ENCODE assay signal across 17 cellular contexts in the genomic region with DNA sequence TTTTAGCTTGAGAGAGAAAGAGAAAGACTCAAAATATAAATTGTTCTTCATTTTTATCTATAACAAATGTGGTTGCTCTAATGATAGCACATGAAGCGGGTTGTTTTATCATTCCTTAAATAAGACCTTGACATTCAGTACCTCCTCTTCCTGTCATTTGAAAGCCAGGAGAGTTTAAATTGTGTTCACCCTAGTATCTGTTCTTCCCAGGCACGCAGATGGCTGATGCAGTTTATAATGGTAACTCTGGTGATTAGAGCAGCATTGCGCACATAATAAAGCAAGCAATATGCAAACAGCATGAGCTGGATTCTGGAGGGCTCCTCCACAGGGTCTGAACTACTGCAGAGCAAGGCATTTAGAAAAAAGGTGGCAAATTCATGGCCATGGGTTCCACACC.
DNase-seq lines count a peak whose midpoint lies in the region; ATAC-seq, FAIRE-seq and TF ChIP-seq lines count a peak whose summit lies in the region.
"Had no signal": no experiment of that assay in that cellular context is flagged by ENCODE, and none has a peak within 500 bp of the region (broad histone marks: within the 10 kb centered on the region; RNA-seq: fewer than 3 reads in every experiment).

No MANE protein-coding gene starts in this region.

- no peaks in the 10 kb centered on the region for H3K9me2 ChIP-seq in neural cell (ENCODE audit: insufficient read depth, low read length)

- H3K4me2 ChIP-seq in K562 (ENCODE audit: insufficient read depth, low read length) (no peak overlapping the region), neural cell (ENCODE audit: low read length) (no peak overlapping the region)
- H3K4me2 ChIP-seq: BLaER1 treated with 17β-estradiol and CSF1 and Interleukin-3, amounts not matched to agents 10 nM and 100 nM had no signal

- H3F3A ChIP-seq in neural cell (ENCODE audit: insufficient read depth, low read length, poor library complexity, severe bottlenecking): no peaks in the 10 kb centered on the region

- H3K79me2 ChIP-seq in K562 (ENCODE audit: control insufficient read depth, insufficient read depth, low read length): no peaks in the 10 kb centered on the region
- no peaks in the 10 kb centered on the region for H3K79me2 ChIP-seq in neural cell (replicated peaks; ENCODE audit: insufficient read depth, low read length)

- WGBS in K562 (ENCODE audit: insufficient coverage, low coverage, missing lambda C conversion rate): 17% methylated on average over 3 of the region's 3 CpGs

- TF ChIP-seq CTCF in K562 (IDR thresholded peaks at IDR 0.05 in 2 of 3, conservative IDR thresholded peaks at IDR 0.05 in 1 of 3; ENCODE audit: insufficient read depth in 2 of 3, low read depth in 1 of 3, low read length in 3 of 3) (no peak), neural cell (IDR thresholded peaks at IDR 0.05; ENCODE audit: poor library complexity, severe bottlenecking) (no peak)

- no peak overlapping the region for H3K4me3 ChIP-seq in K562
- H3K4me3 ChIP-seq in neural cell (ENCODE audit: low read length): no peak overlapping the region
- H3K4me3 ChIP-seq: BLaER1 treated with 17β-estradiol and CSF1 and Interleukin-3, amounts not matched to agents 10 nM and 100 nM; GM23248; HAP-1 had no signal

- TF ChIP-seq POLR2A in K562 (conservative IDR thresholded peaks at IDR 0.05): no peak

- no peak overlapping the region for H3K27ac ChIP-seq in K562 (ENCODE audit: extremely low read depth, low read depth, low read length)
- peak overlapping the region; percentile 51 for H3K27ac ChIP-seq in neural cell (ENCODE audit: low read length)
- H3K27ac ChIP-seq: BLaER1 treated with 17β-estradiol and CSF1 and Interleukin-3, amounts not matched to agents 10 nM and 100 nM; GM23248 had no signal

- peaks cover 4% of the 10 kb centered on the region for H3K9me1 ChIP-seq in K562 (ENCODE audit: control insufficient read depth, insufficient read depth, low read length)

- intact Hi-C loops in K562 (cut with micrococcal nuclease): no loop called here

- TF ChIP-seq RAD21 in K562 (CRISPR knock-in tag; conservative IDR thresholded peaks at IDR 0.05 in 1 of 2, IDR thresholded peaks at IDR 0.05 in 1 of 2) (no peak), neural cell (conservative IDR thresholded peaks at IDR 0.05) (no peak)

- in situ Hi-C loops in K562 (cut with MboI): no loop called here

- no peaks in the 10 kb centered on the region for H3K9me3 ChIP-seq in K562 (replicated peaks; ENCODE audit: control insufficient read depth, insufficient read depth, low read depth, low read length)
- no peaks in the 10 kb centered on the region for H3K9me3 ChIP-seq in neural cell (ENCODE audit: low read length)
- H3K9me3 ChIP-seq: HAP-1 had no signal

- FAIRE-seq in K562 (lab: Jason Lieb, UNC): no peak
- FAIRE-seq: GM19239, HepG2 had no signal

- ATAC-seq in K562 (no peak), GM18909 (IDR thresholded peaks at IDR 0.05; ENCODE audit: poor library complexity, unreplicated experiment) (no peak)
- ATAC-seq: CD8-positive, alpha-beta T cell; HepG2 had no signal

- BruUV-seq in K562 (replicated peaks; lab: Mats Ljungman, UMichigan): no TSS peak

- H3K9ac ChIP-seq in K562 (ENCODE audit: insufficient read depth in 1 of 2, low read depth in 2 of 2, low read length in 2 of 2): no peak overlapping the region
- peak overlapping the region; percentile 15 for H3K9ac ChIP-seq in neural cell (ENCODE audit: low read length)
- H3K9ac ChIP-seq: BLaER1 treated with 17β-estradiol and CSF1 and Interleukin-3, amounts not matched to agents 10 nM and 100 nM; GM23248 had no signal

- H3K27me3 ChIP-seq in K562 (ENCODE audit: control insufficient read depth in 2 of 2, insufficient read depth in 2 of 2, low read length in 2 of 2) (no peaks in the 10 kb centered on the region), neural cell (ENCODE audit: insufficient read depth, low read depth, low read length) (no peaks in the 10 kb centered on the region)

- peaks cover 3 to 26% of the 10 kb centered on the region in 2 experiments; a peak in 4 of 5 replicates for H3K4me1 ChIP-seq in K562 (replicated peaks in 1 of 2; ENCODE audit: control insufficient read depth in 2 of 2, insufficient read depth in 2 of 2, low read length in 2 of 2)
- H3K4me1 ChIP-seq: HAP-1 had no signal

- POLR2A ChIA-PET in K562 (lab: Yijun Ruan, JAX): no interaction called here

- no peaks in the 10 kb centered on the region for H3K36me3 ChIP-seq in K562 (ENCODE audit: control insufficient read depth, insufficient read depth, low read length)
- no peaks in the 10 kb centered on the region for H3K36me3 ChIP-seq in neural cell (ENCODE audit: insufficient read depth, low read length)
- H3K36me3 ChIP-seq: BLaER1 treated with 17β-estradiol and CSF1 and Interleukin-3, amounts not matched to agents 10 nM and 100 nM; HAP-1 had no signal

- TF ChIP-seq EP300 in K562 (IDR thresholded peaks at IDR 0.05; ENCODE audit: low read length) (no peak; the same call in 1 of the 2 replicates), neural cell (conservative IDR thresholded peaks at IDR 0.05; ENCODE audit: poor library complexity, severe bottlenecking) (no peak)

- CTCF ChIA-PET in K562 (lab: Yijun Ruan, JAX; ENCODE audit: low intra/inter-chr PET ratio): no interaction called here

- peak; percentile 18 for DNase-seq in NCI-H748 (lab: John Stamatoyannopoulos, UW; ENCODE audit: unreplicated experiment)
- no peak for DNase-seq in NCI-H748 treated with DMSO at 0.1 percent for 48 hours (lab: John Stamatoyannopoulos, UW)
- peak in 1 of 4 experiments; percentile 14 for DNase-seq in K562 (ENCODE audit: extremely low read depth in 1 of 4, low spot score in 3 of 4)
- no peak for DNase-seq in anterior cingulate cortex (lab: John Stamatoyannopoulos, UW)
- DNase-seq in NCI-H82 treated with DMSO at 0.1 percent for 48 hours (lab: John Stamatoyannopoulos, UW; ENCODE audit: unreplicated experiment): no peak
- DNase-seq: 8988T; Calu3; CD8-positive, alpha-beta T cell; DMS79 treated with DMSO at 0.1 percent for 48 hours; GF-D8; GM23248 had no signal

- H4K20me1 ChIP-seq in K562 (replicated peaks; ENCODE audit: control insufficient read depth, insufficient read depth, low read length) (no peaks in the 10 kb centered on the region), neural cell (ENCODE audit: insufficient read depth) (no peaks in the 10 kb centered on the region)
- H4K20me1 ChIP-seq: BLaER1 treated with 17β-estradiol and CSF1 and Interleukin-3, amounts not matched to agents 10 nM and 100 nM had no signal

- H2AFZ ChIP-seq in K562 (ENCODE audit: low read depth, low read length) (no peak overlapping the region), neural cell (ENCODE audit: low read depth, low read length) (no peak overlapping the region)
- H2AFZ ChIP-seq: GM23248 had no signal

TF ChIP-seq in K562, 482 proteins besides CTCF, POLR2A, EP300 and RAD21 (continues in another document):
- TF ChIP-seq SOX6 (IDR thresholded peaks at IDR 0.05) (0 out of 2 replicates have a peak, but pooled peaks have one; percentile 15), CBFA2T3 (IDR thresholded peaks at IDR 0.05) (peak; percentile 51), ZNF764 (CRISPR knock-in tag; IDR thresholded peaks at IDR 0.05; ENCODE audit: low read depth) (no peak), PHB (CRISPR knock-in tag; IDR thresholded peaks at IDR 0.05) (no peak), HOXB6 (CRISPR knock-in tag; IDR thresholded peaks at IDR 0.05; ENCODE audit: borderline replicate concordance) (no peak), TAL1 (IDR thresholded peaks at IDR 0.05) (peak; percentile 50), PCBP1 (IDR thresholded peaks at IDR 0.05; ENCODE audit: low read depth, low read length, poor library complexity, severe bottlenecking) (no peak), ZNF232 (CRISPR knock-in tag; IDR thresholded peaks at IDR 0.05) (no peak)
- TF ChIP-seq, protein P1, sequence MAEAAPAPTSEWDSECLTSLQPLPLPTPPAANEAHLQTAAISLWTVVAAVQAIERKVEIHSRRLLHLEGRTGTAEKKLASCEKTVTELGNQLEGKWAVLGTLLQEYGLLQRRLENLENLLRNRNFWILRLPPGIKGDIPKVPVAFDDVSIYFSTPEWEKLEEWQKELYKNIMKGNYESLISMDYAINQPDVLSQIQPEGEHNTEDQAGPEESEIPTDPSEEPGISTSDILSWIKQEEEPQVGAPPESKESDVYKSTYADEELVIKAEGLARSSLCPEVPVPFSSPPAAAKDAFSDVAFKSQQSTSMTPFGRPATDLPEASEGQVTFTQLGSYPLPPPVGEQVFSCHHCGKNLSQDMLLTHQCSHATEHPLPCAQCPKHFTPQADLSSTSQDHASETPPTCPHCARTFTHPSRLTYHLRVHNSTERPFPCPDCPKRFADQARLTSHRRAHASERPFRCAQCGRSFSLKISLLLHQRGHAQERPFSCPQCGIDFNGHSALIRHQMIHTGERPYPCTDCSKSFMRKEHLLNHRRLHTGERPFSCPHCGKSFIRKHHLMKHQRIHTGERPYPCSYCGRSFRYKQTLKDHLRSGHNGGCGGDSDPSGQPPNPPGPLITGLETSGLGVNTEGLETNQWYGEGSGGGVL (CRISPR knock-in tag; IDR thresholded peaks at IDR 0.05): no peak

TF ChIP-seq in neural cell, 6 proteins besides CTCF, POLR2A, EP300 and RAD21 (continues in another document):
- TF ChIP-seq TAF1 (IDR thresholded peaks at IDR 0.05; ENCODE audit: low read depth) (no peak), REST (IDR thresholded peaks at IDR 0.05; ENCODE audit: borderline replicate concordance) (no peak), POLR2AphosphoS5 (IDR thresholded peaks at IDR 0.05) (no peak), SMC3 (conservative IDR thresholded peaks at IDR 0.05; ENCODE audit: poor library complexity) (no peak)
